Comparison of ENCODE assay signal across 9 cellular contexts in the genomic region with DNA sequence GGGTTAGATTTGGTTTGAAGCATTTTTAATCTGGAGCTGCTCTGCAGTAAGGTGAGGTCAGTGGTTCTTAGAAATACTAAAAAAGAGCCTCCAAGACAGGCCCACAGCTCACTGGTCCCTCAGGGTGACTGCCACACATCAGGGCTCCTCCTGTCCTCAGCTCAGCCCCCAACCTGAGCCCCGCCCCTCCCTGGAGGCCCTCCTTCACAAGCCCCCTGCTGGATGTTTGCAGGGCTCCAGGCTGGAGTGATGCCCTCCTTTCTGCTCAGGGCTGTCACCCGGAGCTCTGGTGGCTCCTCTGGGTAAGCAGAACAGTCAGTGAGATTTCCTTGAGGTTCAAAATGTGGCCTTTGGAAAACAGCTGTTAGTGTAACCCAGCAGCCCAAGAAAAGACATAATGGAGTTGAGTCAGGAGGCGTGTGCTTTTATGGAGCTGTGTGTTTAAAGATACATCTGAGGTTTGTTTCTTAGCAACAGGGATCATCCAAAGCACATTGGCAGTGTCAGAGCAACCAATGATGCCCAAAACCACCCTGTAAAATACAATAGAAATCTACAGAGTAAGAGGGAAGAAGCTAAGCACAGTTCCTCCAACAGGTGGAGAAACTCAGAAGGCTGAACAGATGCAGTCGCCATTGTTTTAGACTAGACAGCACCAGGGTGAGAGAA. TPM values are rescaled to one million over a fixed set of nuclear protein-coding genes. Genes with fewer than 3 reads are reported as not detected.
DNase-seq lines count a peak whose midpoint lies in the region; ATAC-seq, FAIRE-seq and TF ChIP-seq lines count a peak whose summit lies in the region.
"Had no signal": no experiment of that assay in that cellular context is flagged by ENCODE, and none has a peak within 500 bp of the region (broad histone marks: within the 10 kb centered on the region; RNA-seq: fewer than 3 reads in every experiment).

No MANE protein-coding gene starts in this region.

- no peak for TF ChIP-seq POLR2A in Peyer's patch (IDR thresholded peaks at IDR 0.05)
- no peak for TF ChIP-seq POLR2A in H54 (IDR thresholded peaks at IDR 0.05; ENCODE audit: low read depth, low read length)

- BruUV-seq in A673 (replicated peaks; lab: Mats Ljungman, UMichigan) = no TSS peak

- TF ChIP-seq CTCF in A673 (conservative IDR thresholded peaks at IDR 0.05; ENCODE audit: low read depth, low read length) (peak; percentile 48), GM12875 (IDR thresholded peaks at IDR 0.05; ENCODE audit: borderline replicate concordance, insufficient read depth, low read depth, low read length) (peak; percentile 39; the same call in 1 of the 2 replicates), Peyer's patch (IDR thresholded peaks at IDR 0.05) (no peak), foreskin keratinocyte (conservative IDR thresholded peaks at IDR 0.05) (peak; percentile 5)

- FAIRE-seq in H54 (lab: Jason Lieb, UNC) = no peak

- intact Hi-C loops in A673 (cut with micrococcal nuclease; ENCODE audit: unreplicated experiment) = no loop called here

- no peak overlapping the region for H3K4me3 ChIP-seq in A673 (ENCODE audit: low read depth, low read length, poor library complexity, severe bottlenecking)
- H3K4me3 ChIP-seq in GM12875 (ENCODE audit: low read depth, low read length) = no peak overlapping the region
- no peak overlapping the region for H3K4me3 ChIP-seq in Peyer's patch

- H3K4me1 ChIP-seq in A673 (ENCODE audit: insufficient read depth, low read length, poor library complexity, severe bottlenecking) = no peaks in the 10 kb centered on the region
- H3K4me1 ChIP-seq in Peyer's patch = peaks cover 0 to 11% (median 0%) of the 10 kb centered on the region in 4 donors
- H3K4me1 ChIP-seq in foreskin keratinocyte = no peaks in the 10 kb centered on the region

- H3K36me3 ChIP-seq in A673 (ENCODE audit: insufficient read depth, low read length, poor library complexity, severe bottlenecking) (no peaks in the 10 kb centered on the region), Peyer's patch (no peaks in the 10 kb centered on the region)

- H3K27me3 ChIP-seq in A673 (replicated peaks; ENCODE audit: insufficient read depth, low read depth, low read length, poor library complexity) = peaks cover 9% of the 10 kb centered on the region
- H3K27me3 ChIP-seq in Peyer's patch = no peaks in the 10 kb centered on the region
- peaks cover 37% of the 10 kb centered on the region for H3K27me3 ChIP-seq in foreskin keratinocyte

- POLR2A ChIA-PET in A673 (lab: Charles Lee; ENCODE audit: low non-redundant PET) = no interaction called here

- peak; percentile 59 for DNase-seq in A673 (ENCODE audit: low spot score)
- DNase-seq in Peyer's patch = peak in 2 of 3 donors; percentile 31 to 48
- no peak for DNase-seq in foreskin keratinocyte
- no peak for DNase-seq in NK-92 treated with Interleukin-12 subunit alpha and Interleukin-12 subunit beta, amount 100 ng/mL, for 24 hours (lab: John Stamatoyannopoulos, UW)
- no peak for DNase-seq in activated CD4-positive, CD25-positive, alpha-beta regulatory T cell (lab: John Stamatoyannopoulos, UW)
- DNase-seq in globus pallidus (ENCODE audit: low spot score) = no peak
- no peak for DNase-seq in H54 (ENCODE audit: insufficient read length, low spot score)

- ATAC-seq in foreskin keratinocyte = peak; percentile 58

- CTCF ChIA-PET in A673 (lab: Charles Lee) = interaction anchor here (1.4 kb wide), 1 partner anchor 23 kb away, joined by 4 read pairs; no protein-coding TSS in a partner anchor

- no peak overlapping the region for H3K27ac ChIP-seq in A673 (ENCODE audit: low read depth, low read length, poor library complexity, severe bottlenecking)
- peak overlapping the region in 1 of 4 donors; percentile 20 for H3K27ac ChIP-seq in Peyer's patch
- no peak overlapping the region for H3K27ac ChIP-seq in foreskin keratinocyte

- H3K9me3 ChIP-seq in A673 (ENCODE audit: low read depth, low read length, poor library complexity, severe bottlenecking) (no peaks in the 10 kb centered on the region), Peyer's patch (no peaks in the 10 kb centered on the region)

RNA-seq across cellular contexts. Expression of a gene that starts 21.4 kb away (rescaled TPM):
- total RNA-seq in A673 (2021) (0.04 and 0.54 TPM in 2 replicates), Peyer's patch (1 to 10 TPM; 1.4 to 4.6 (median 2.9) TPM), foreskin keratinocyte (not detected in 2 replicates)
- not detected in 2 replicates for polyA plus RNA-seq in foreskin keratinocyte
- total RNA-seq: pulmonary artery endothelial cell had no signal

Comparison
In these comparisons a context has a peak if more than half of its experiments do, and no peak if none do; other contexts are left out.
1. DNase-seq: peak in A673 (single experiment) and Peyer's patch (2 of 3); none in foreskin keratinocyte (0 of 2), NK-92 treated with Interleukin-12 subunit alpha and Interleukin-12 subunit beta, amount 100 ng/mL, for 24 hours (single experiment), activated CD4-positive, CD25-positive, alpha-beta regulatory T cell (0 of 4), globus pallidus (single experiment) and H54 (single experiment).
2. CTCF ChIP-seq: peak in A673 (single experiment), GM12875 (single experiment) and foreskin keratinocyte (single experiment); none in Peyer's patch (0 of 6).